Comparison of ENCODE assay signal across 8 cellular contexts in genomic region chr22:38506118-38506962, GRCh38. TPM values are rescaled to one million over a fixed set of nuclear protein-coding genes. Genes with fewer than 3 reads are reported as not detected.
DNase-seq lines count a peak whose midpoint lies in the region; ATAC-seq, FAIRE-seq and TF ChIP-seq lines count a peak whose summit lies in the region.

Gene DDX17 (minus strand): TSS chr22:38506311.

- peak within 1 kb of the TSS; percentile 93 for H3K4me2 ChIP-seq in HepG2 (ENCODE audit: low read depth, low read length)

- POLR2A ChIA-PET in HepG2 (lab: Yijun Ruan, JAX) = no interaction called here

- no peaks in the 10 kb centered on the region; a peak in 1 of 5 replicates for H3K27me3 ChIP-seq in HepG2 (ENCODE audit: control insufficient read depth in 1 of 2, insufficient read depth in 2 of 2, low read length in 2 of 2)

- H3K9ac ChIP-seq in HepG2 (ENCODE audit: insufficient read depth, low read depth, low read length) = peak within 1 kb of the TSS; percentile 99

- no peak within 1 kb of the TSS for H2AFZ ChIP-seq in HepG2 (ENCODE audit: low read length)

- peaks cover 8 to 12% of the 10 kb centered on the region in 2 experiments; a peak in 3 of 5 replicates for H3K36me3 ChIP-seq in HepG2 (replicated peaks in 1 of 2; ENCODE audit: control insufficient read depth in 1 of 2, insufficient read depth in 2 of 2, low read length in 2 of 2)

- H3K36me3 Mint-ChIP-seq in CD14-positive monocyte = peaks cover 21 to 32% of the 10 kb centered on the region in 2 donors

- in situ Hi-C loops in HepG2 (cut with HindIII; ENCODE audit: extremely low pct_ligation_motif_present, low pct_unique_long_range_greater_than_20kb) = no loop called here

- H3K4me1 Mint-ChIP-seq in CD14-positive monocyte = peaks cover 40% of the 10 kb centered on the region

- BruUV-seq in HepG2 (replicated peaks; lab: Mats Ljungman, UMichigan) = TSS peak; percentile 78

- WGBS in HepG2 (ENCODE audit: low lambda C conversion rate) = 76% methylated on average over 22 of the region's 83 CpGs

- H3K9me3 Mint-ChIP-seq in CD14-positive monocyte = peaks cover 0 to 3% (median 0%) of the 10 kb centered on the region in 7 donors

- DNase-seq in CD14-positive monocyte (ENCODE audit: low spot score) = peak; percentile 95
- DNase-seq in NCI-H82 (lab: John Stamatoyannopoulos, UW) = peak; percentile 98
- peak; percentile 94 to 95 for DNase-seq in activated CD4-positive, alpha-beta T cell treated with anti-CD3 and anti-CD28 coated beads, Interleukin-2, amount 50 U/mL, for 48 hours
- peak; percentile 92 to 98 for DNase-seq in dermis microvascular lymphatic vessel endothelial cell (ENCODE audit: low read depth in 2 of 2)
- peak; percentile 94 for DNase-seq in HepG2 (ENCODE audit: low spot score)
- peak; percentile 88 for DNase-seq in stimulated activated CD4-positive, alpha-beta T cell treated with anti-CD3 and anti-CD28 coated beads, Interleukin-4, amount 100 ng/mL, for 1 hour

- H3K27ac Mint-ChIP-seq in CD14-positive monocyte = peak within 1 kb of the TSS; percentile 99 to 100 (median 100)

- H3K4me3 ChIP-seq in HepG2 (replicated peaks in 1 of 3; ENCODE audit: insufficient read depth in 1 of 3, low read depth in 2 of 3, low read length in 3 of 3) = peak within 1 kb of the TSS; percentile 93 to 99 (median 96)

- FAIRE-seq in HepG2 (lab: Jason Lieb, UNC) = peak; percentile 91

- CTCF ChIA-PET in HepG2 (lab: Yijun Ruan, JAX; ENCODE audit: low intra/inter-chr PET ratio, low total read pairs) = no interaction called here

- no peaks in the 10 kb centered on the region for H3K9me3 ChIP-seq in HepG2 (ENCODE audit: low read length)

- intact Hi-C loops in CD14-positive monocyte (cut with micrococcal nuclease) = loop anchor here in 1 of 2 donors (5.0 kb wide), 1 partner anchor 41 kb away; no protein-coding TSS in a partner anchor
- intact Hi-C loops in HepG2 (cut with micrococcal nuclease; ENCODE audit: unreplicated experiment) = loop anchor here (5.0 kb wide), 1 partner anchor 44 kb away; no protein-coding TSS in a partner anchor

- peak; percentile 82 to 92 for TF ChIP-seq POLR2A in HepG2 (IDR thresholded peaks at IDR 0.05; ENCODE audit: insufficient read depth in 1 of 2, low read depth in 2 of 2, low read length in 2 of 2)

- peaks cover 35% of the 10 kb centered on the region for H4K20me1 ChIP-seq in HepG2 (ENCODE audit: insufficient read depth, low read length)

- peak; percentile 84 for ATAC-seq in GM19397 (IDR thresholded peaks at IDR 0.05; ENCODE audit: unreplicated experiment)
- peak; percentile 81 for ATAC-seq in HG03571 (IDR thresholded peaks at IDR 0.05; ENCODE audit: unreplicated experiment)
- peak; percentile 83 for ATAC-seq in HepG2

- peaks cover 8 to 11% (median 9%) of the 10 kb centered on the region in 3 donors for H3K27me3 Mint-ChIP-seq in CD14-positive monocyte (ENCODE audit: low read depth in 3 of 3)

- TF ChIP-seq RAD21 in HepG2 (CRISPR knock-in tag; IDR thresholded peaks at IDR 0.05) = no peak

- H3K79me2 ChIP-seq in HepG2 (ENCODE audit: insufficient read depth, low read length) = peaks cover 47% of the 10 kb centered on the region

- TF ChIP-seq CTCF in CD14-positive monocyte (IDR thresholded peaks at IDR 0.05) (no peak), HepG2 (CRISPR knock-in tag; IDR thresholded peaks at IDR 0.05) (no peak; the same call in none of the 2 replicates)

- H3K4me3 Mint-ChIP-seq in CD14-positive monocyte = peak within 1 kb of the TSS; percentile 93 to 98

- H3K4me1 ChIP-seq in HepG2 (ENCODE audit: insufficient read depth, low read length) = peaks cover 63% of the 10 kb centered on the region

- TF ChIP-seq EP300 in HepG2 (IDR thresholded peaks at IDR 0.05; ENCODE audit: low read depth in 2 of 2, low read length in 2 of 2) = no peak
- TF ChIP-seq EP300 in HepG2 (CRISPR knock-in tag; IDR thresholded peaks at IDR 0.05; ENCODE audit: borderline replicate concordance) = 0 out of 2 replicates have a peak, but pooled peaks have one; percentile 6

- H3K27ac ChIP-seq in HepG2 (ENCODE audit: extremely low read length, insufficient read depth, low read length) = peak within 1 kb of the TSS; percentile 97

TF ChIP-seq in HepG2, 621 proteins besides CTCF, POLR2A, EP300 and RAD21 (continues in another document):
- TF ChIP-seq RFX3 (CRISPR knock-in tag; IDR thresholded peaks at IDR 0.05) (no peak), THAP7 (CRISPR knock-in tag; IDR thresholded peaks at IDR 0.05) (no peak), ZNF557 (CRISPR knock-in tag; IDR thresholded peaks at IDR 0.05) (no peak), ZNF280D (CRISPR knock-in tag; IDR thresholded peaks at IDR 0.05) (no peak), RARG (CRISPR knock-in tag; IDR thresholded peaks at IDR 0.05; ENCODE audit: low read depth) (no peak), DNMT3B (CRISPR knock-in tag; conservative IDR thresholded peaks at IDR 0.05) (no peak), DBP (CRISPR knock-in tag; IDR thresholded peaks at IDR 0.05; ENCODE audit: not compliant biosample characterization) (no peak), CHD2 (IDR thresholded peaks at IDR 0.05; ENCODE audit: low read depth, low read length) (no peak), ZBTB3 (CRISPR knock-in tag; IDR thresholded peaks at IDR 0.05; ENCODE audit: borderline replicate concordance, low read depth) (no peak), ERF (CRISPR knock-in tag; IDR thresholded peaks at IDR 0.05) (no peak; the same call in none of the 2 replicates), ZNF607 (CRISPR knock-in tag; IDR thresholded peaks at IDR 0.05; ENCODE audit: borderline replicate concordance) (peak; percentile 33; the same call in 1 of the 2 replicates), EHMT2 (IDR thresholded peaks at IDR 0.05; ENCODE audit: borderline replicate concordance, low read depth, low read length) (peak; percentile 31; the same call in 1 of the 2 replicates)

RNA-seq across cellular contexts. Expression of gene DDX17, which starts in this region (rescaled TPM):
- 10 to 100 TPM; 31.4 to 36.3 TPM for polyA plus RNA-seq in CD14-positive monocyte
- total RNA-seq in dermis microvascular lymphatic vessel endothelial cell = 316 and 468 TPM in 2 replicates
- 238 and 251 TPM in 2 replicates for total RNA-seq in HepG2 (2016; rRNA removed; fragmentation: Illumina TruSeq; extraction: Trizol)
- 42.5 and 43.8 TPM in 2 replicates for total RNA-seq in HepG2 (2016; cell fraction: cytosol; rRNA removed; fragmentation: Illumina TruSeq; extraction: Trizol; ENCODE audit: low read depth)
- 229 and 234 TPM in 2 replicates for total RNA-seq in HepG2 (2016; cell fraction: insoluble cytoplasmic fraction; rRNA removed; fragmentation: Illumina TruSeq; extraction: Trizol)
- 50.6 and 57.8 TPM in 2 replicates for total RNA-seq in HepG2 (2016; cell fraction: membrane; rRNA removed; fragmentation: Illumina TruSeq; extraction: Trizol)
- 224 and 247 TPM in 2 replicates for total RNA-seq in HepG2 (2016; cell fraction: nucleus; rRNA removed; fragmentation: Illumina TruSeq; extraction: Trizol)
- polyA plus RNA-seq in HepG2 (2011; rRNA removed) = 344 and 362 TPM in 2 replicates
- polyA plus RNA-seq in HepG2 (2011; cell fraction: cytosol; rRNA removed) = 156 and 197 TPM in 2 replicates
- polyA plus RNA-seq in HepG2 (2011; cell fraction: nucleus; rRNA removed) = 920 and 1,014 TPM in 2 replicates
- 102 and 112 TPM in 2 replicates for polyA plus RNA-seq in HepG2 (2012)
- polyA plus RNA-seq in HepG2 (2016; cell fraction: cytosol; fragmentation: Illumina TruSeq; extraction: Trizol; ENCODE audit: low read depth) = 3.1 and 3.6 TPM in 2 replicates
- 120 and 135 TPM in 2 replicates for polyA plus RNA-seq in HepG2 (2016; cell fraction: insoluble cytoplasmic fraction; fragmentation: Illumina TruSeq; extraction: Trizol; ENCODE audit: low read depth)
- polyA plus RNA-seq in HepG2 (2016; cell fraction: membrane; fragmentation: Illumina TruSeq; extraction: Trizol; ENCODE audit: low read depth) = 11.9 and 15.1 TPM in 2 replicates
- 326 and 352 TPM in 2 replicates for polyA plus RNA-seq in HepG2 (2016; cell fraction: nucleus; fragmentation: Illumina TruSeq; extraction: Trizol; ENCODE audit: insufficient read depth, low read depth)
- 454 and 540 TPM in 2 replicates for polyA minus RNA-seq in HepG2 (2011; rRNA and poly(A)+ RNA removed; ENCODE audit: low replicate concordance)
- 210 and 220 TPM in 2 replicates for polyA minus RNA-seq in HepG2 (2011; cell fraction: cytosol; rRNA and poly(A)+ RNA removed)
- polyA minus RNA-seq in HepG2 (2011; cell fraction: nucleus; rRNA and poly(A)+ RNA removed) = 473 and 556 TPM in 2 replicates

Comparison
In these comparisons a context has a peak if more than half of its experiments do, and no peak if none do; other contexts are left out.
1. Peak in every context shown above with its lines: DNase-seq, ATAC-seq, H3K4me3 ChIP-seq and H3K27ac ChIP-seq.